ENCODE assay signal across 10 cellular contexts in the genomic region with DNA sequence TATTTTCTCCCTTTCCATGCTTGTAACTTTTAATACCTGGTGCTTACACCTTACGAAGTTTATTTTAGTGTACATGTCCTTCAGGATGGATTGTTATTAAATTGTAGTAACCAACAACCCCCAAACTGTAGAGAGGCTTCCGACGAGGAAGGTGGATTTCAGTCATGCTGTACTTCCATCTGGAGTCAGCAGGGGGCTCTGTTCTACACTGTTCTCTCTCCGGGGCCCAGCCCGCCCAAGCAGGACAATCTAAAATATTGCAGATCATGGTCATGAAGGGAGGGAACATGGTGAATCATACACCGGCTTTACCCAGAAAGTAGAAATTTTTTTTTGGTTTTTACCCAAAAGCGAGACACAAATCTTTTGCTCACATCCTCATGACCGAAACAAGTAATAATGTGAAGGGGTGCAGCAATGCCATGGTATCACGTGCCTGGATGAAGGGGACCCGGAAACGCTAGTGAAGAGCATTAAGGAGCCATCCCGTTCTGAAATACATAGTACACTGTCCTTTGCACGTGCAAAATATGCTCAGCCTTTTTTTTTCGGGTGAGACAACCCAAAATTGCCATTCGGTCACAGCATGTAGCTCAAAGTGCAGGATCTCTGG.
DNase-seq lines count a peak whose midpoint lies in the region; ATAC-seq and TF ChIP-seq lines count a peak whose summit lies in the region.
"Had no signal": no experiment of that assay in that cellular context is flagged by ENCODE, and none has a peak within 500 bp of the region (broad histone marks: within the 10 kb centered on the region; RNA-seq: fewer than 3 reads in every experiment).

No MANE protein-coding gene starts in this region.

- no peak for TF ChIP-seq POLR2A in right lobe of liver (IDR thresholded peaks at IDR 0.05)

- H3K4me1 ChIP-seq in right lobe of liver: no peaks in the 10 kb centered on the region
- H3K4me1 ChIP-seq: BLaER1 treated with 17β-estradiol and CSF1 and Interleukin-3, amounts not matched to agents 10 nM and 100 nM had no signal

- H3K36me3 ChIP-seq in right lobe of liver: no peaks in the 10 kb centered on the region
- H3K36me3 ChIP-seq: BLaER1 treated with 17β-estradiol and CSF1 and Interleukin-3, amounts not matched to agents 10 nM and 100 nM had no signal

- ATAC-seq in HG02623 (IDR thresholded peaks at IDR 0.05; ENCODE audit: unreplicated experiment): peak; percentile 90
- ATAC-seq in right lobe of liver: peak; percentile 96 to 99 (median 98)

- no peak overlapping the region for H3K27ac ChIP-seq in right lobe of liver
- H3K27ac ChIP-seq: BLaER1 treated with 17β-estradiol and CSF1 and Interleukin-3, amounts not matched to agents 10 nM and 100 nM; skin epidermis had no signal

- no peaks in the 10 kb centered on the region for H3K9me3 ChIP-seq in right lobe of liver
- H3K9me3 ChIP-seq: BLaER1 treated with 17β-estradiol and CSF1 and Interleukin-3, amounts not matched to agents 10 nM and 100 nM had no signal

- no peak overlapping the region for H3K4me3 ChIP-seq in right lobe of liver
- H3K4me3 ChIP-seq: BLaER1 treated with 17β-estradiol and CSF1 and Interleukin-3, amounts not matched to agents 10 nM and 100 nM; skin epidermis had no signal

- intact Hi-C loops in right lobe of liver (cut with DNase I): loop anchor here (10.0 kb wide), 1 partner anchor 887 kb away; a partner anchor contains a TSS

- DNase-seq in NCI-H1436 (lab: John Stamatoyannopoulos, UW) (peak; percentile 29), NCI-H1436 treated with DMSO at 0.1 percent for 48 hours (lab: John Stamatoyannopoulos, UW) (no peak), NCI-H1694 treated with DMSO at 0.1 percent for 48 hours (lab: John Stamatoyannopoulos, UW) (peak; percentile 64), dermis blood vessel endothelial cell (peak; percentile 69), right lobe of liver (peak; percentile 58 to 66 (median 61))
- DNase-seq in activated CD4-positive, alpha-beta T cell treated with anti-CD3 and anti-CD28 coated beads for 4 hours: peak; percentile 49 to 60
- peak; percentile 28 to 47 (median 34) for DNase-seq in stimulated activated CD4-positive, alpha-beta T cell treated with anti-CD3 and anti-CD28 coated beads, TNF-alpha, amount 100 ng/mL, for 4 hours (ENCODE audit: low read depth in 3 of 3)

- no peaks in the 10 kb centered on the region for H3K27me3 ChIP-seq in right lobe of liver
- H3K27me3 ChIP-seq: BLaER1 treated with 17β-estradiol and CSF1 and Interleukin-3, amounts not matched to agents 10 nM and 100 nM had no signal

- 38% methylated on average over 15 of the region's 15 CpGs for WGBS in right lobe of liver (ENCODE audit: insufficient coverage, low coverage, low lambda C conversion rate, missing lambda C conversion rate)

- TF ChIP-seq CTCF in right lobe of liver (IDR thresholded peaks at IDR 0.05): peak; percentile 71 to 86 (median 80)
